13 cellular contexts compared by ENCODE assay signal in genomic region chr3:81270603-81271371, GRCh38.
A peak's percentile ranks its signal among the peaks of the same experiment; 100 is the strongest.
DNase-seq lines count a peak whose midpoint lies in the region; ATAC-seq and TF ChIP-seq lines count a peak whose summit lies in the region.
"Had no signal": no experiment of that assay in that cellular context is flagged by ENCODE, and none has a peak within 500 bp of the region (broad histone marks: within the 10 kb centered on the region; RNA-seq: fewer than 3 reads in every experiment).

No MANE protein-coding gene starts in this region.

- no peak for TF ChIP-seq CTCF in nephron (IDR thresholded peaks at IDR 0.05; ENCODE audit: unreplicated experiment in 3 of 3)

- H2BK5ac ChIP-seq in neuronal stem cell (ENCODE audit: low read length), result no peak overlapping the region

- no peak overlapping the region for H3K4me2 ChIP-seq in neuronal stem cell (ENCODE audit: insufficient read depth, low read length, poor library complexity, severe bottlenecking)

- no peak overlapping the region for H3K14ac ChIP-seq in neuronal stem cell (ENCODE audit: low read length)

- H3K9me3 Mint-ChIP-seq in nephron, result no peaks in the 10 kb centered on the region

- H3K4me3 Mint-ChIP-seq in nephron, result no peak overlapping the region
- H3K4me3 Mint-ChIP-seq: T-helper 2 cell treated with Interferon-gamma antibody and Interleukin-4, amounts not matched to agents 5 μg/mL and 100 μg/mL, for 36 hours had no signal

- peak overlapping the region; percentile 7 to 88 (median 87) for H3K27ac Mint-ChIP-seq in nephron
- H3K27ac Mint-ChIP-seq: T-helper 2 cell treated with Interferon-gamma antibody and Interleukin-4, amounts not matched to agents 5 μg/mL and 100 μg/mL, for 36 hours had no signal

- H4K8ac ChIP-seq in neuronal stem cell (ENCODE audit: low read depth, low read length), result no peak overlapping the region

- no peak overlapping the region for H4K91ac ChIP-seq in neuronal stem cell (ENCODE audit: low read depth, low read length, poor library complexity)

- no peaks in the 10 kb centered on the region for H3K36me3 Mint-ChIP-seq in nephron (ENCODE audit: low read depth)

- H2BK12ac ChIP-seq in neuronal stem cell (ENCODE audit: low read length), result no peak overlapping the region

- no peak overlapping the region for H2BK120ac ChIP-seq in neuronal stem cell (ENCODE audit: low read depth, low read length)

- no peak overlapping the region for H2BK15ac ChIP-seq in neuronal stem cell (ENCODE audit: low read length)

- H3K79me1 ChIP-seq in neuronal stem cell (ENCODE audit: low read depth, low read length), result no peaks in the 10 kb centered on the region

- H3K36me3 ChIP-seq in neuronal stem cell (replicated peaks in 1 of 2; ENCODE audit: control insufficient read depth in 2 of 2, insufficient read depth in 2 of 2, low read length in 2 of 2), result no peaks in the 10 kb centered on the region

- no peaks in the 10 kb centered on the region for H3K27me3 ChIP-seq in neuronal stem cell (ENCODE audit: control insufficient read depth in 3 of 3, insufficient read depth in 3 of 3, low read depth in 1 of 3, low read length in 3 of 3)

- H3K4ac ChIP-seq in neuronal stem cell (ENCODE audit: low read length), result no peak overlapping the region

- H2AFZ ChIP-seq in neuronal stem cell (ENCODE audit: low read length), result no peak overlapping the region

- H3K27me3 Mint-ChIP-seq in nephron (ENCODE audit: low read depth), result no peaks in the 10 kb centered on the region

- WGBS in neuronal stem cell (ENCODE audit: extremely low coverage in 2 of 2, insufficient read length in 2 of 2, insufficient replicate concordance in 1 of 2), 2 donors, result no CpG with 5 or more reads among the region's 3 CpGs

- no peak overlapping the region for H3K27ac ChIP-seq in neuronal stem cell (replicated peaks; ENCODE audit: low read length)

- no peaks in the 10 kb centered on the region for H3K4me1 Mint-ChIP-seq in nephron

- no peak overlapping the region for H3K4me3 ChIP-seq in neuronal stem cell (ENCODE audit: low read length in 2 of 2)
- H3K4me3 ChIP-seq: mucosa of descending colon had no signal

- ATAC-seq in GM19372 (IDR thresholded peaks at IDR 0.05; ENCODE audit: low read depth, unreplicated experiment) (peak; percentile 92), HG02759 (IDR thresholded peaks at IDR 0.05; ENCODE audit: unreplicated experiment) (peak; percentile 98), HG03378 (IDR thresholded peaks at IDR 0.05; ENCODE audit: unreplicated experiment) (peak; percentile 99)
- ATAC-seq: mucosa of descending colon had no signal

- DNase-seq in neuronal stem cell (ENCODE audit: low spot score) (no peak), GM19240 (ENCODE audit: insufficient read length, low spot score) (no peak), AG20443 (ENCODE audit: low spot score) (no peak), amygdala (lab: John Stamatoyannopoulos, UW) (no peak)
- DNase-seq: activated CD4-positive, alpha-beta T cell treated with anti-CD3 and anti-CD28 coated beads, Interleukin-2, amount 50 U/mL, for 48 hours; activated gamma-delta T cell; H7; mucosa of descending colon had no signal

- no peaks in the 10 kb centered on the region for H3K4me1 ChIP-seq in neuronal stem cell (ENCODE audit: control insufficient read depth in 2 of 2, insufficient read depth in 1 of 2, low read depth in 1 of 2, low read length in 2 of 2)

- no peak overlapping the region for H3K23ac ChIP-seq in neuronal stem cell (ENCODE audit: low read depth, low read length, poor library complexity)

- no peak overlapping the region for H3K9ac ChIP-seq in neuronal stem cell (ENCODE audit: low read depth, low read length, poor library complexity)

- no peaks in the 10 kb centered on the region for H3K9me3 ChIP-seq in neuronal stem cell (replicated peaks in 1 of 2; ENCODE audit: control insufficient read depth in 2 of 2, insufficient read depth in 1 of 2, low read depth in 1 of 2, low read length in 2 of 2)
- H3K9me3 ChIP-seq: mucosa of descending colon had no signal

- H3K18ac ChIP-seq in neuronal stem cell (ENCODE audit: low read length), result no peak overlapping the region

- no peak overlapping the region for H2AK5ac ChIP-seq in neuronal stem cell (ENCODE audit: low read depth, low read length)
